Comparison of ENCODE assay signal across 17 cellular contexts in genomic region chr11:134032031-134032430, GRCh38. TPM values are rescaled to one million over a fixed set of nuclear protein-coding genes. Genes with fewer than 3 reads are reported as not detected.
A peak's percentile ranks its signal among the peaks of the same experiment; 100 is the strongest.
DNase-seq lines count a peak whose midpoint lies in the region; ATAC-seq and TF ChIP-seq lines count a peak whose summit lies in the region.
"Had no signal": no experiment of that assay in that cellular context is flagged by ENCODE, and none has a peak within 500 bp of the region (broad histone marks: within the 10 kb centered on the region; RNA-seq: fewer than 3 reads in every experiment).

No MANE protein-coding gene starts in this region.

- H3K4me1 Mint-ChIP-seq in natural killer cell = peaks cover 24 to 49% of the 10 kb centered on the region in 2 donors

- DNase-seq in left ventricle myocardium inferior (no peak), Right ventricle myocardium inferior (ENCODE audit: missing footprints) (no peak), caudate nucleus (lab: John Stamatoyannopoulos, UW) (peak in 8 of 61 donors; percentile 42 to 81 (median 69)), natural killer cell (no peak), vagina (ENCODE audit: extremely low spot score in 2 of 2) (no peak), psoas muscle (no peak)
- DNase-seq: activated CD4-positive, alpha-beta memory T cell treated with anti-CD3 and anti-CD28 coated beads, Interleukin-2, amount 10 ng/mL, durations not matched to agents 7 days and 5 days; amniotic stem cell; GOT3; NCI-H1436 treated with DMSO at 0.1 percent for 48 hours; NCI-H2227 treated with DMSO at 0.1 percent for 48 hours; NK-92 treated with Interleukin-12 subunit alpha and Interleukin-12 subunit beta, amount 100 ng/mL, for 24 hours had no signal

- H3K9me3 ChIP-seq in left ventricle myocardium inferior (replicated peaks) (no peaks in the 10 kb centered on the region), vagina (no peaks in the 10 kb centered on the region), psoas muscle (no peaks in the 10 kb centered on the region)

- H3K36me3 Mint-ChIP-seq in natural killer cell = no peaks in the 10 kb centered on the region
- H3K36me3 Mint-ChIP-seq: memory B cell had no signal

- peak overlapping the region in 1 of 2 donors; percentile 59 for H3K27ac Mint-ChIP-seq in natural killer cell
- H3K27ac Mint-ChIP-seq: activated CD4-positive, alpha-beta memory T cell treated with anti-CD3 and anti-CD28 coated beads, Interleukin-2, amount 10 ng/mL, durations not matched to agents 7 days and 5 days; memory B cell had no signal

- peaks cover 0 to 2% of the 10 kb centered on the region in 2 donors for H3K9me3 Mint-ChIP-seq in natural killer cell
- H3K9me3 Mint-ChIP-seq: activated CD4-positive, alpha-beta memory T cell treated with anti-CD3 and anti-CD28 coated beads, Interleukin-2, amount 10 ng/mL, durations not matched to agents 7 days and 5 days; memory B cell had no signal

- peaks cover 23 to 37% of the 10 kb centered on the region in 2 donors for H3K27me3 Mint-ChIP-seq in natural killer cell (ENCODE audit: low read depth in 2 of 2)

- TF ChIP-seq POLR2A in vagina (IDR thresholded peaks at IDR 0.05) = no peak

- H3K4me3 ChIP-seq in left ventricle myocardium inferior (no peak overlapping the region), vagina (no peak overlapping the region), psoas muscle (no peak overlapping the region)
- H3K4me3 ChIP-seq: hepatocyte had no signal

- H3K27me3 ChIP-seq in left ventricle myocardium inferior (ENCODE audit: low read depth) (no peaks in the 10 kb centered on the region), vagina (no peaks in the 10 kb centered on the region), psoas muscle (ENCODE audit: insufficient read depth in 3 of 3, low read length in 2 of 3) (no peaks in the 10 kb centered on the region)

- ATAC-seq in Right ventricle myocardium inferior = no peak
- no peak for ATAC-seq in natural killer cell
- ATAC-seq in psoas muscle = no peak
- ATAC-seq in GM19328 (IDR thresholded peaks at IDR 0.05; ENCODE audit: unreplicated experiment) = no peak
- ATAC-seq in GM21619 (IDR thresholded peaks at IDR 0.05; ENCODE audit: unreplicated experiment) = no peak
- ATAC-seq: right cardiac atrium had no signal

- H3K4me1 ChIP-seq in left ventricle myocardium inferior (peaks cover 46% of the 10 kb centered on the region), vagina (peaks cover 41% of the 10 kb centered on the region), psoas muscle (peaks cover 19% of the 10 kb centered on the region)

- peak overlapping the region; percentile 10 for H3K4me3 Mint-ChIP-seq in natural killer cell
- H3K4me3 Mint-ChIP-seq: activated CD4-positive, alpha-beta memory T cell treated with anti-CD3 and anti-CD28 coated beads, Interleukin-2, amount 10 ng/mL, durations not matched to agents 7 days and 5 days; memory B cell had no signal

- WGBS in psoas muscle, 3 donors = 82 to 88% (median 86%) methylated on average over 5 of the region's 5 CpGs

- peak overlapping the region; percentile 92 for H3K27ac ChIP-seq in left ventricle myocardium inferior (replicated peaks)
- H3K27ac ChIP-seq in caudate nucleus (ENCODE audit: low read depth, low read length) = peak overlapping the region; percentile 83
- peak overlapping the region; percentile 98 for H3K27ac ChIP-seq in vagina
- H3K27ac ChIP-seq in psoas muscle = no peak overlapping the region
- H3K27ac ChIP-seq: hepatocyte had no signal

- no peaks in the 10 kb centered on the region for H3K36me3 ChIP-seq in left ventricle myocardium inferior
- H3K36me3 ChIP-seq in vagina = no peaks in the 10 kb centered on the region
- H3K36me3 ChIP-seq in psoas muscle (ENCODE audit: insufficient read depth in 1 of 2, low read depth in 1 of 2) = no peaks in the 10 kb centered on the region

- intact Hi-C loops in left ventricle myocardium inferior (cut with micrococcal nuclease) = no loop called here
- intact Hi-C loops in Right ventricle myocardium inferior (cut with DNase I) = no loop called here
- intact Hi-C loops in natural killer cell (cut with micrococcal nuclease) = no loop called here
- intact Hi-C loops in vagina (cut with DNase I) = no loop called here
- intact Hi-C loops in psoas muscle (cut with DNase I) = no loop called here

- TF ChIP-seq CTCF in left ventricle myocardium inferior (IDR thresholded peaks at IDR 0.05; ENCODE audit: borderline replicate concordance) = no peak
- TF ChIP-seq CTCF in natural killer cell (IDR thresholded peaks at IDR 0.05) = no peak
- TF ChIP-seq CTCF in vagina (IDR thresholded peaks at IDR 0.05) = no peak
- no peak for TF ChIP-seq CTCF in psoas muscle (IDR thresholded peaks at IDR 0.05)

RNA-seq across cellular contexts. Expression of gene JAM3, which starts 36.8 kb away (rescaled TPM):
- 36.2 TPM for total RNA-seq in left ventricle myocardium inferior
- total RNA-seq in Right ventricle myocardium inferior = 22.5 TPM
- total RNA-seq in natural killer cell = 1 to 10 TPM; 2.1 to 3.8 (median 2.4) TPM
- 31.7 TPM for total RNA-seq in vagina
- 10 to 100 TPM in 1 of 4 donors, 1 to 10 TPM in 3; 2.4 to 12.7 (median 7.7) TPM for total RNA-seq in psoas muscle
- polyA plus RNA-seq in psoas muscle = 1 to 10 TPM; 3.0 to 5.8 (median 3.9) TPM
